Comparison of ENCODE assay signal across 33 cellular contexts in genomic region chr7:90739731-90740130, GRCh38.
"Had no signal": no experiment of that assay in that cellular context is flagged by ENCODE, and none has a peak within 500 bp of the region (broad histone marks: within the 10 kb centered on the region; RNA-seq: fewer than 3 reads in every experiment).

No MANE protein-coding gene starts in this region.

- H3K27ac Mint-ChIP-seq: activated CD8-positive, alpha-beta T cell treated with anti-CD3 and anti-CD28 coated beads for 36 hours; activated naive CD8-positive, alpha-beta T cell treated with anti-CD3 and anti-CD28 coated beads for 36 hours; activated T-cell treated with anti-CD3 and anti-CD28 coated beads, Interleukin-2, amount 50 U/mL, for 72 hours; activated T-helper 17 cell treated with anti-CD3 and anti-CD28 coated beads, Interleukin-2, amount 50 U/mL, for 72 hours; T-helper 1 cell treated with Interleukin-12 subunit alpha and Interleukin-12 subunit beta and Interleukin-4 antibody, amounts not matched to agents 30 μg/mL and 1 μg/mL, for 36 hours; T-helper 2 cell treated with Interferon-gamma antibody and Interleukin-4, amounts not matched to agents 5 μg/mL and 100 μg/mL, for 36 hours; WTC11 had no signal

- H3K27ac ChIP-seq: brain microvascular endothelial cell had no signal

- H3K4me1 Mint-ChIP-seq: activated T-helper 17 cell treated with anti-CD3 and anti-CD28 coated beads, Interleukin-2, amount 50 U/mL, for 72 hours had no signal

- H3K27me3 ChIP-seq: brain microvascular endothelial cell, MG63 had no signal

- H3K9me3 Mint-ChIP-seq: activated naive CD8-positive, alpha-beta T cell treated with anti-CD3 and anti-CD28 coated beads for 36 hours; activated T-helper 17 cell treated with anti-CD3 and anti-CD28 coated beads, Interleukin-2, amount 50 U/mL, for 72 hours; T-helper 1 cell treated with Interleukin-12 subunit alpha and Interleukin-12 subunit beta and Interleukin-4 antibody, amounts not matched to agents 30 μg/mL and 1 μg/mL, for 36 hours; T-helper 2 cell treated with Interferon-gamma antibody and Interleukin-4, amounts not matched to agents 5 μg/mL and 100 μg/mL, for 36 hours had no signal

- H3K4me3 Mint-ChIP-seq: activated CD8-positive, alpha-beta T cell treated with anti-CD3 and anti-CD28 coated beads for 36 hours; activated naive CD8-positive, alpha-beta T cell treated with anti-CD3 and anti-CD28 coated beads for 36 hours; activated T-cell treated with anti-CD3 and anti-CD28 coated beads, Interleukin-2, amount 50 U/mL, for 72 hours; activated T-helper 17 cell treated with anti-CD3 and anti-CD28 coated beads, Interleukin-2, amount 50 U/mL, for 72 hours; T-helper 1 cell treated with Interleukin-12 subunit alpha and Interleukin-12 subunit beta and Interleukin-4 antibody, amounts not matched to agents 30 μg/mL and 1 μg/mL, for 36 hours; T-helper 2 cell treated with Interferon-gamma antibody and Interleukin-4, amounts not matched to agents 5 μg/mL and 100 μg/mL, for 36 hours; WTC11 had no signal

- DNase-seq: activated CD4-positive, alpha-beta T cell treated with anti-CD3 and anti-CD28 coated beads for 4 hours; activated CD4-positive, CD25-positive, alpha-beta regulatory T cell treated with anti-CD3 and anti-CD28 coated beads, Interleukin-2, amount 50 U/mL, for 72 hours; activated CD8-positive, alpha-beta T cell treated with anti-CD3 and anti-CD28 coated beads for 36 hours; activated effector memory CD4-positive, alpha-beta T cell treated with anti-CD3 and anti-CD28 coated beads, Interleukin-2, amount 50 U/mL, for 16 hours; activated naive CD4-positive, alpha-beta T cell; activated naive CD4-positive, alpha-beta T cell treated with anti-CD3 and anti-CD28 coated beads, Interleukin-2, amount 50 U/mL, for 16 hours; activated naive CD8-positive, alpha-beta T cell treated with anti-CD3 and anti-CD28 coated beads for 36 hours; activated T-cell treated with anti-CD3 and anti-CD28 coated beads, Interleukin-2, amount 50 U/mL, for 1 hour; activated T-cell treated with anti-CD3 and anti-CD28 coated beads, Interleukin-2, amount 50 U/mL, for 72 hours; amniotic stem cell; aorta; brain microvascular endothelial cell; central memory CD4-positive, alpha-beta T cell; Kasumi-1; KBM-7; MG63; NCI-H1048; NCI-H1105 treated with DMSO at 0.1 percent for 48 hours; NCI-H1436; NCI-H1694; NCI-H1930; NCI-H2081 treated with DMSO at 0.1 percent for 48 hours; NCI-H345; NCI-H510A; NCI-H526; NCI-H748 treated with DMSO at 0.1 percent for 48 hours; NK-92 treated with Interleukin-12 subunit alpha and Interleukin-12 subunit beta, amount 100 ng/mL, for 24 hours; OCI-M1; Right ventricle myocardium superior had no signal

- H3K4me3 ChIP-seq: MG63 had no signal

- H3K36me3 Mint-ChIP-seq: activated naive CD8-positive, alpha-beta T cell treated with anti-CD3 and anti-CD28 coated beads for 36 hours had no signal

- H3K36me3 ChIP-seq: MG63 had no signal

- ATAC-seq: activated CD8-positive, alpha-beta T cell treated with anti-CD3 and anti-CD28 coated beads for 36 hours; activated T-cell treated with anti-CD3 and anti-CD28 coated beads, Interleukin-2, amount 50 U/mL, for 72 hours; activated T-helper 17 cell treated with anti-CD3 and anti-CD28 coated beads, Interleukin-2, amount 50 U/mL, for 72 hours; WTC11 had no signal

- H3K9me3 ChIP-seq: MG63 had no signal

- H3K27me3 Mint-ChIP-seq: activated T-helper 17 cell treated with anti-CD3 and anti-CD28 coated beads, Interleukin-2, amount 50 U/mL, for 72 hours had no signal
